Comparison of ENCODE assay signal across 23 cellular contexts in the genomic region with DNA sequence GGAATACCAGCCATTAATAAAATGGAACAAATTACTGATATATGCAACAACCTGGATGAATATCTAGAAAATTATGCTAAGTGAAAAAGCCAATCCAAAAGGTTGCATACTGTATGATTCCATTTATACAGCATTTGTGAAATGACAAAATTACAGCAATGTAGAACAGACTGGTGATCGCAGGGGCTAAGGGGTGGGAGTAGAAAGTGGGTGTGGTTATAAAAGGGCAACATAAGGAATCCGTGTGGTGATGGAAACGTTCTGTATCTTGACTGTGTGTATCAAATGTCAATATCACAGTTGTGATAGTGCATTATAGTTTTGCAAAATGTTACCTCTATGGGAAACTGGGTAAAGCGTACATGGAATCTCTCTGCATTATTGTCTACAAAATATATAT. TPM values are rescaled to one million over a fixed set of nuclear protein-coding genes. Genes with fewer than 3 reads are reported as not detected.
"Had no signal": no experiment of that assay in that cellular context is flagged by ENCODE, and none has a peak within 500 bp of the region (broad histone marks: within the 10 kb centered on the region; RNA-seq: fewer than 3 reads in every experiment).

No MANE protein-coding gene starts in this region.

- H3K4me1 Mint-ChIP-seq: stimulated activated effector memory CD8-positive, alpha-beta T cell treated with anti-CD3 and anti-CD28 coated beads, Interleukin-12 subunit alpha, Interleukin-12 subunit beta, amount 100 ng/mL, for 72 hours had no signal

- ATAC-seq: esophagus mucosa; gastrocnemius medialis; lower lobe of right lung; natural killer cell treated with Interleukin-12 subunit alpha and Interleukin-12 subunit beta and Interleukin-15 and Interleukin-18, amount 100 ng/mL, for 72 hours; stimulated activated effector memory CD8-positive, alpha-beta T cell treated with anti-CD3 and anti-CD28 coated beads, Interleukin-12 subunit alpha, Interleukin-12 subunit beta, amount 100 ng/mL, for 72 hours; WTC11 had no signal

- H3K4me1 ChIP-seq: thyroid gland had no signal

- H3K27me3 ChIP-seq: adrenal gland, gastrocnemius medialis, sigmoid colon, thyroid gland had no signal

- H3K9me3 Mint-ChIP-seq: activated CD4-positive, alpha-beta memory T cell treated with anti-CD3 and anti-CD28 coated beads, Interleukin-2, amount 10 ng/mL, durations not matched to agents 7 days and 5 days; activated naive CD4-positive, alpha-beta T cell treated with anti-CD3 and anti-CD28 coated beads for 36 hours; activated T-cell treated with anti-CD3 and anti-CD28 coated beads, Interleukin-2, amount 50 U/mL, for 24 hours; activated T-helper 2 cell treated with anti-CD3 and anti-CD28 coated beads, Interferon-gamma antibody, Interleukin-2, Interleukin-4, amounts not matched to agents 10 μg/mL and 5 μg/mL and 100 μg/mL, durations not matched to agents 14 hours and 24 hours and 36 hours; dendritic cell treated with granulocyte-macrophage colony-stimulating factor and Interleukin-4, amounts not matched to agents 40 ng/mL and 50 ng/mL, for 4 days; natural killer cell treated with Interleukin-12 subunit alpha and Interleukin-12 subunit beta and Interleukin-15 and Interleukin-18, amount 100 ng/mL, for 72 hours; stimulated activated effector memory CD8-positive, alpha-beta T cell treated with anti-CD3 and anti-CD28 coated beads, Interleukin-12 subunit alpha, Interleukin-12 subunit beta, amount 100 ng/mL, for 72 hours; WTC11 had no signal

- H3K4me3 Mint-ChIP-seq: activated CD4-positive, alpha-beta memory T cell treated with anti-CD3 and anti-CD28 coated beads, Interleukin-2, amount 10 ng/mL, durations not matched to agents 7 days and 5 days; activated CD4-positive, alpha-beta T cell treated with anti-CD3 and anti-CD28 coated beads for 36 hours; activated naive CD4-positive, alpha-beta T cell treated with anti-CD3 and anti-CD28 coated beads for 36 hours; activated T-cell treated with anti-CD3 and anti-CD28 coated beads, Interleukin-2, amount 50 U/mL, for 24 hours; dendritic cell treated with granulocyte-macrophage colony-stimulating factor and Interleukin-4, amounts not matched to agents 40 ng/mL and 50 ng/mL, for 4 days; natural killer cell treated with Interleukin-12 subunit alpha and Interleukin-12 subunit beta and Interleukin-15 and Interleukin-18, amount 100 ng/mL, for 72 hours; stimulated activated effector memory CD8-positive, alpha-beta T cell treated with anti-CD3 and anti-CD28 coated beads, Interleukin-12 subunit alpha, Interleukin-12 subunit beta, amount 100 ng/mL, for 72 hours; WTC11 had no signal

- H3K36me3 ChIP-seq: adrenal gland, gastrocnemius medialis, lower lobe of right lung, sigmoid colon, thyroid gland had no signal

- H3K27ac ChIP-seq: adrenal gland, gastrocnemius medialis, lower lobe of right lung, sigmoid colon, thyroid gland had no signal

- H3K4me3 ChIP-seq: adrenal gland, gastrocnemius medialis, lower lobe of right lung, sigmoid colon, thyroid gland had no signal

- DNase-seq: activated CD4-positive, alpha-beta memory T cell treated with anti-CD3 and anti-CD28 coated beads, Interleukin-2, amount 10 ng/mL, durations not matched to agents 7 days and 5 days; activated CD4-positive, alpha-beta T cell treated with anti-CD3 and anti-CD28 coated beads for 36 hours; activated naive CD4-positive, alpha-beta T cell treated with anti-CD3 and anti-CD28 coated beads for 36 hours; activated T-cell treated with anti-CD3 and anti-CD28 coated beads, Interleukin-2, amount 50 U/mL, for 24 hours; adrenal gland; effector CD8-positive, alpha-beta T cell; gastrocnemius medialis; head of caudate nucleus; lower lobe of right lung; nucleus accumbens; sigmoid colon; stimulated activated CD4-positive, alpha-beta T cell treated with anti-CD3 and anti-CD28 coated beads, Interleukin-4, amount 100 ng/mL, for 24 hours; thyroid gland had no signal

- H3K27me3 Mint-ChIP-seq: activated CD4-positive, alpha-beta memory T cell treated with anti-CD3 and anti-CD28 coated beads, Interleukin-2, amount 10 ng/mL, durations not matched to agents 7 days and 5 days; activated CD4-positive, alpha-beta T cell treated with anti-CD3 and anti-CD28 coated beads for 36 hours; activated T-cell treated with anti-CD3 and anti-CD28 coated beads, Interleukin-2, amount 50 U/mL, for 24 hours; dendritic cell treated with granulocyte-macrophage colony-stimulating factor and Interleukin-4, amounts not matched to agents 40 ng/mL and 50 ng/mL, for 4 days; natural killer cell treated with Interleukin-12 subunit alpha and Interleukin-12 subunit beta and Interleukin-15 and Interleukin-18, amount 100 ng/mL, for 72 hours had no signal

- H3K27ac Mint-ChIP-seq: activated CD4-positive, alpha-beta memory T cell treated with anti-CD3 and anti-CD28 coated beads, Interleukin-2, amount 10 ng/mL, durations not matched to agents 7 days and 5 days; activated CD4-positive, alpha-beta T cell treated with anti-CD3 and anti-CD28 coated beads for 36 hours; activated naive CD4-positive, alpha-beta T cell treated with anti-CD3 and anti-CD28 coated beads for 36 hours; activated T-helper 2 cell treated with anti-CD3 and anti-CD28 coated beads, Interferon-gamma antibody, Interleukin-2, Interleukin-4, amounts not matched to agents 10 μg/mL and 5 μg/mL and 100 μg/mL, durations not matched to agents 14 hours and 24 hours and 36 hours; dendritic cell treated with granulocyte-macrophage colony-stimulating factor and Interleukin-4, amounts not matched to agents 40 ng/mL and 50 ng/mL, for 4 days; natural killer cell treated with Interleukin-12 subunit alpha and Interleukin-12 subunit beta and Interleukin-15 and Interleukin-18, amount 100 ng/mL, for 72 hours; stimulated activated effector memory CD8-positive, alpha-beta T cell treated with anti-CD3 and anti-CD28 coated beads, Interleukin-12 subunit alpha, Interleukin-12 subunit beta, amount 100 ng/mL, for 72 hours; WTC11 had no signal

- H3K9me3 ChIP-seq: adrenal gland, gastrocnemius medialis, lower lobe of right lung, sigmoid colon, thyroid gland had no signal

- H3K36me3 Mint-ChIP-seq: natural killer cell treated with Interleukin-12 subunit alpha and Interleukin-12 subunit beta and Interleukin-15 and Interleukin-18, amount 100 ng/mL, for 72 hours; stimulated activated effector memory CD8-positive, alpha-beta T cell treated with anti-CD3 and anti-CD28 coated beads, Interleukin-12 subunit alpha, Interleukin-12 subunit beta, amount 100 ng/mL, for 72 hours; WTC11 had no signal

RNA-seq across cellular contexts. Expression of gene CPA1, which starts 45.5 kb away (rescaled TPM):
- total RNA-seq: activated CD4-positive, alpha-beta memory T cell treated with anti-CD3 and anti-CD28 coated beads, Interleukin-2, amount 10 ng/mL, durations not matched to agents 7 days and 5 days; activated CD4-positive, alpha-beta T cell treated with anti-CD3 and anti-CD28 coated beads for 36 hours; activated naive CD4-positive, alpha-beta T cell treated with anti-CD3 and anti-CD28 coated beads for 36 hours; activated T-helper 2 cell treated with anti-CD3 and anti-CD28 coated beads, Interferon-gamma antibody, Interleukin-2, Interleukin-4, amounts not matched to agents 10 μg/mL and 5 μg/mL and 100 μg/mL, durations not matched to agents 14 hours and 24 hours and 36 hours; astrocyte; cerebellum; esophagus mucosa; gastrocnemius medialis; natural killer cell treated with Interleukin-12 subunit alpha and Interleukin-12 subunit beta and Interleukin-15 and Interleukin-18, amount 100 ng/mL, for 72 hours; renal cortical epithelial cell; ureter had no signal
